In the genomic region with DNA sequence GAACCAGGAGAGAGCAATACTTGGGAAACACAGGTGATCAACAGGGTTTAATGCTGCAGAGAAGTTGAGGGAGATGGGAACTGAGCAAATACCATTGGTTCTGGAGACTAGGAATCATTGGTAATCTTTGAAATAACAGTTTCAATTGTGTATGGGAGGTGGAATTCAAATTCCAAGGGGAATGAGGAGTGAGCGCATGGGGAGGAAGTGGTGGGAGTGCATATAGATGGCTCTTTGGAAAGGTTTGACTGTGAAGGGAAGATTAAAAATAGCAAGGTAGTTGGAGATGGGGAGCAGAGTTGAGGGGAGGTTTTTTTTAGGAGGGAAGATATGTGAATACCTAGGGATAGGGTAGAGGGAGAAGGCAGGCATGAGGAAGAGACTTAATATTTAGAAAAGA, we compare ENCODE assay signal across 36 cellular contexts. TPM values are rescaled to one million over a fixed set of nuclear protein-coding genes. Genes with fewer than 3 reads are reported as not detected.
DNase-seq lines count a peak whose midpoint lies in the region; ATAC-seq and TF ChIP-seq lines count a peak whose summit lies in the region.
"Had no signal": no experiment of that assay in that cellular context is flagged by ENCODE, and none has a peak within 500 bp of the region (broad histone marks: within the 10 kb centered on the region; RNA-seq: fewer than 3 reads in every experiment).

No MANE protein-coding gene starts in this region.

- POLR2A ChIA-PET in HEK293 (lab: Yijun Ruan, JAX): no interaction called here

- DNase-seq in Karpas-422 (peak; percentile 17), ecto neural progenitor cell (ENCODE audit: low spot score) (peak; percentile 0), putamen (ENCODE audit: low spot score) (peak; percentile 66), islet precursor cell (no peak)
- no peak for DNase-seq in activated CD4-positive, CD25-positive, alpha-beta regulatory T cell (lab: John Stamatoyannopoulos, UW)
- DNase-seq: 8988T; ACHN; AML-193; BE2C; C1 segment of cervical spinal cord; Caco-2; Calu3; CD4-positive, alpha-beta memory T cell; CD4-positive, alpha-beta T cell; CD4-positive, CD25-positive, alpha-beta regulatory T cell; CD8-positive, alpha-beta memory T cell; CD8-positive, alpha-beta T cell; COR-L47; DMS 273 treated with DMSO at 0.1 percent for 48 hours; DMS153; DMS53; DMS79; DMS79 treated with DMSO at 0.1 percent for 48 hours; DND-41; EL had no signal

- H3K9me3 ChIP-seq in HEK293 (ENCODE audit: control insufficient read depth, insufficient read depth, low read depth, low read length) (no peaks in the 10 kb centered on the region), Karpas-422 (ENCODE audit: low read length) (no peaks in the 10 kb centered on the region)
- H3K9me3 ChIP-seq: BE2C; BLaER1 treated with 17β-estradiol and CSF1 and Interleukin-3, amounts not matched to agents 10 nM and 100 nM; Caco-2 had no signal

- H3K27me3 ChIP-seq in Karpas-422 (ENCODE audit: low read length): no peaks in the 10 kb centered on the region
- H3K27me3 ChIP-seq: BE2C; BLaER1; BLaER1 treated with 17β-estradiol and CSF1 and Interleukin-3, amounts not matched to agents 10 nM and 100 nM had no signal

- H3K4me3 ChIP-seq in HEK293 (ENCODE audit: low read depth, low read length) (no peak overlapping the region), Karpas-422 (ENCODE audit: low read length) (no peak overlapping the region)
- H3K4me3 ChIP-seq: A549; BLaER1; BLaER1 treated with 17β-estradiol and CSF1 and Interleukin-3, amounts not matched to agents 10 nM and 100 nM had no signal

- no peaks in the 10 kb centered on the region for H3K4me1 ChIP-seq in HEK293 (ENCODE audit: control insufficient read depth, insufficient read depth, low read length)
- no peaks in the 10 kb centered on the region for H3K4me1 ChIP-seq in Karpas-422 (ENCODE audit: low read length)
- H3K4me1 ChIP-seq: A549; BLaER1; BLaER1 treated with 17β-estradiol and CSF1 and Interleukin-3, amounts not matched to agents 10 nM and 100 nM; Caco-2 had no signal

- H3K9me2 ChIP-seq in Karpas-422 (replicated peaks; ENCODE audit: insufficient read depth, low read length): no peaks in the 10 kb centered on the region

- no peak overlapping the region for H2AFZ ChIP-seq in Karpas-422 (ENCODE audit: low read length)

- no peak overlapping the region for H3K9ac ChIP-seq in Karpas-422 (ENCODE audit: low read length)
- H3K9ac ChIP-seq: BLaER1; BLaER1 treated with 17β-estradiol and CSF1 and Interleukin-3, amounts not matched to agents 10 nM and 100 nM had no signal

- H3K4me2 ChIP-seq in Karpas-422 (ENCODE audit: low read depth, low read length, poor library complexity, severe bottlenecking): no peak overlapping the region
- H3K4me2 ChIP-seq: A549; BLaER1; BLaER1 treated with 17β-estradiol and CSF1 and Interleukin-3, amounts not matched to agents 10 nM and 100 nM had no signal

- ATAC-seq in GM18868 (IDR thresholded peaks at IDR 0.05; ENCODE audit: unreplicated experiment) (no peak), GM21528 (IDR thresholded peaks at IDR 0.05; ENCODE audit: low FRiP score, unreplicated experiment) (no peak)
- ATAC-seq: A549; CD8-positive, alpha-beta T cell had no signal

- H4K20me1 ChIP-seq in Karpas-422 (ENCODE audit: insufficient read depth, low read depth, low read length): no peaks in the 10 kb centered on the region

- CTCF ChIA-PET in HEK293 (lab: Yijun Ruan, JAX): no interaction called here

- no peak for TF ChIP-seq CTCF in HEK293 (tag by site-specific recombination; IDR thresholded peaks at IDR 0.05)

- no peaks in the 10 kb centered on the region for H3K79me2 ChIP-seq in Karpas-422 (ENCODE audit: low read length)

- no peaks in the 10 kb centered on the region for H3K36me3 ChIP-seq in HEK293 (ENCODE audit: control insufficient read depth in 2 of 2, insufficient read depth in 1 of 2, low read length in 2 of 2)
- H3K36me3 ChIP-seq in Karpas-422 (ENCODE audit: insufficient read depth, low read length): no peaks in the 10 kb centered on the region
- H3K36me3 ChIP-seq: BE2C; BLaER1; BLaER1 treated with 17β-estradiol and CSF1 and Interleukin-3, amounts not matched to agents 10 nM and 100 nM had no signal

- H3K27ac ChIP-seq in HEK293 (ENCODE audit: extremely low read depth, low read depth, low read length): no peak overlapping the region
- no peak overlapping the region for H3K27ac ChIP-seq in Karpas-422 (ENCODE audit: low read length)
- H3K27ac ChIP-seq: 22Rv1; A549; BLaER1; BLaER1 treated with 17β-estradiol and CSF1 and Interleukin-3, amounts not matched to agents 10 nM and 100 nM; C4-2B had no signal

TF ChIP-seq in HEK293, 187 proteins besides CTCF, POLR2A, EP300 and RAD21:
- TF ChIP-seq ZNF221 (tag by site-specific recombination; IDR thresholded peaks at IDR 0.05; ENCODE audit: borderline replicate concordance) (no peak), ZBTB17 (tag by site-specific recombination; IDR thresholded peaks at IDR 0.05) (0 out of 2 replicates have a peak, but pooled peaks have one; percentile 36)

RNA-seq across cellular contexts. Expression of a gene that starts 9.9 kb away (rescaled TPM):
- total RNA-seq in Karpas-422 (2014; rRNA removed; shearing (Covaris generic); ENCODE audit: low replicate concordance): not detected in 2 replicates
- total RNA-seq: B cell had no signal

RNA-seq across cellular contexts. Expression of a gene that starts 51.1 kb away (rescaled TPM):
- total RNA-seq in Karpas-422 (2014; rRNA removed; shearing (Covaris generic); ENCODE audit: low replicate concordance): not detected in 2 replicates
- total RNA-seq: A673; B cell; Caco-2; Calu3; CD4-positive, alpha-beta memory T cell; CD4-positive, alpha-beta T cell; CD4-positive, CD25-positive, alpha-beta regulatory T cell; CD8-positive, alpha-beta memory T cell; CD8-positive, alpha-beta T cell; Daoy had no signal

Comparison
In these comparisons a context has a peak if more than half of its experiments do, and no peak if none do; other contexts are left out.
1. DNase-seq: peak in Karpas-422 (single experiment), ecto neural progenitor cell (single experiment) and putamen (single experiment); none in activated CD4-positive, CD25-positive, alpha-beta regulatory T cell (0 of 4) and islet precursor cell (single experiment).